7 cellular contexts compared by ENCODE assay signal in the genomic region with DNA sequence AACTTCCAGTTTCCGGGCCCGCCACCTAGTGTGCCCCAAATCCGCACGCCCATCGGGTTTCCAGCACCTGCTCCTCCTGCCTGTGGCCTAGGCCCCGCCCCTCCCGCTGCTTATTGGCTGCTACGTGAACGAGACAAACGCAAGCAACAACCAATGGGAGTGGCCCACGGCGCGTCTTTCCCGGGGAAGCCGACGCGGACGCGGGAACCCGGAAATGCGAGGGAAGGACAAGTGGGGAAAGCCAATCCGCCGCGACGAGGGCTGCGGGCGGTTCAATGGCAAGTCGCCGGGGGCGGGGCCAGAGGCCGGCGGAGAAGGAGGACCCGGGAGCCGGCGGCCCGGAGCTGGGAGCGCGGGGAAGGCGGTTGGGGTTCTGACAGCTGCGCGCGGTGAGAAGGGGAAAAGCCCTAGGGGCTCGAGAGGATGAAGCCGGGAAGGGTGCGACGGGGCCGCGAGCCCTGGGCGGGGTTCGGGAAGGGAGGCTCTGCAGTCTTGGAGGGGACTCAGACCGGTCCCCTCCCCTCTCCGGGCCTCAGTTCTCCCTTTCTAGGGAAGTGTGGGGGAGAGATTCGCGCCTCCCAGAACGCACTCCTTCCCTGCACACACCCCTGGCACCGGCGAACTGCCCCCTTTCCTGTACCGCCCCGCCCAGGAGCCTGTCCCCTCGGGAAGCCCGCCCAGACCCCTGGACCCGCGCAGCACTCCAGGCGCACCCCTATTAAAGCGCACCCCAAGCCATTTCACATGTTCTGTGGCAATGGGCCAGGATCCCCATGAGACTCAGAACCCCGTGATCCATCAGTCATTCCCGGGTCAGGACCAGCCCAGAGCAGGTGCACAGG.
DNase-seq lines count a peak whose midpoint lies in the region; ATAC-seq and TF ChIP-seq lines count a peak whose summit lies in the region.

Gene FICD (plus strand): TSS at position 305 of the 842 bp plus-strand sequence. CDS start 1,696 bp downstream, outside the sequence.

- in situ Hi-C loops in astrocyte of the cerebellum (cut with HindIII; ENCODE audit: low sequenced_read_pairs), result no loop called here

- peak; percentile 87 for ATAC-seq in GM18511 (IDR thresholded peaks at IDR 0.05; ENCODE audit: unreplicated experiment)
- ATAC-seq in HG03025 (IDR thresholded peaks at IDR 0.05; ENCODE audit: low FRiP score, unreplicated experiment), result peak; percentile 80

- DNase-seq in NCI-H2029 treated with DMSO at 0.1 percent for 48 hours (lab: John Stamatoyannopoulos, UW) (peak; percentile 95), T-helper 22 cell (ENCODE audit: low read depth) (peak; percentile 99), astrocyte of the cerebellum (ENCODE audit: low read depth) (peak; percentile 96), hepatic stellate cell (ENCODE audit: low spot score) (peak; percentile 99)

- H3K9ac ChIP-seq in rectal smooth muscle tissue (ENCODE audit: low read length), result peak within 1 kb of the TSS; percentile 84

- peaks cover 16% of the 10 kb centered on the region for H3K36me3 ChIP-seq in rectal smooth muscle tissue (ENCODE audit: control insufficient read depth, insufficient read depth, low read length)

- no peaks in the 10 kb centered on the region for H3K27me3 ChIP-seq in rectal smooth muscle tissue (ENCODE audit: control insufficient read depth, insufficient read depth, low read length)

- H3K4me1 ChIP-seq in rectal smooth muscle tissue (ENCODE audit: control insufficient read depth, insufficient read depth, low read length), result peaks cover 10% of the 10 kb centered on the region

- no peak for TF ChIP-seq CTCF in astrocyte of the cerebellum (IDR thresholded peaks at IDR 0.05; ENCODE audit: low read depth, low read length, missing control alignments)

- H3K4me3 ChIP-seq in astrocyte of the cerebellum (ENCODE audit: low read depth, low read length), result peak within 1 kb of the TSS; percentile 90
- peak within 1 kb of the TSS; percentile 95 for H3K4me3 ChIP-seq in rectal smooth muscle tissue (ENCODE audit: low read length)

- peak within 1 kb of the TSS; percentile 43 for H3K27ac ChIP-seq in rectal smooth muscle tissue (ENCODE audit: low read depth, low read length)

Comparison
In these comparisons a context has a peak if more than half of its experiments do, and no peak if none do; other contexts are left out.
1. Peak in every context shown above with its lines: DNase-seq, ATAC-seq, H3K4me3 ChIP-seq and H3K27ac ChIP-seq.